Comparison of ENCODE assay signal across 14 cellular contexts in genomic region chr5:82639393-82640144, GRCh38.
DNase-seq lines count a peak whose midpoint lies in the region; ATAC-seq and TF ChIP-seq lines count a peak whose summit lies in the region.
"Had no signal": no experiment of that assay in that cellular context is flagged by ENCODE, and none has a peak within 500 bp of the region (broad histone marks: within the 10 kb centered on the region; RNA-seq: fewer than 3 reads in every experiment).

No MANE protein-coding gene starts in this region.

- TF ChIP-seq CTCF in ascending aorta (IDR thresholded peaks at IDR 0.05) (no peak), thoracic aorta (IDR thresholded peaks at IDR 0.05) (no peak)

- H3K27me3 ChIP-seq in ascending aorta (no peaks in the 10 kb centered on the region), thoracic aorta (replicated peaks; ENCODE audit: insufficient read depth) (no peaks in the 10 kb centered on the region)

- intact Hi-C loops in ascending aorta (cut with DNase I): loop anchor here (5.0 to 10.0 kb wide), 5 partner anchors 277 to 795 kb away; partner anchors contain the start of genes TMEM167A and XRCC4

- H3K27ac ChIP-seq in ascending aorta (peak overlapping the region; percentile 58 to 66), thoracic aorta (peak overlapping the region; percentile 66 to 74), substantia nigra (ENCODE audit: low read depth, low read length, poor library complexity, severe bottlenecking) (no peak overlapping the region)

- H3K4me3 ChIP-seq in ascending aorta (no peak overlapping the region), thoracic aorta (no peak overlapping the region)

- H3K36me3 ChIP-seq in ascending aorta (no peaks in the 10 kb centered on the region), thoracic aorta (no peaks in the 10 kb centered on the region)

- ATAC-seq in thoracic aorta (ENCODE audit: insufficient number of reproducible peaks, low FRiP score, low read depth) (no peak), GM21825 (IDR thresholded peaks at IDR 0.05; ENCODE audit: unreplicated experiment) (no peak)
- ATAC-seq: esophagus mucosa had no signal

- H3K9me3 ChIP-seq in ascending aorta (no peaks in the 10 kb centered on the region), thoracic aorta (no peaks in the 10 kb centered on the region)

- H3K4me1 ChIP-seq in ascending aorta (peaks cover 5 to 19% of the 10 kb centered on the region in 2 donors), thoracic aorta (ENCODE audit: control insufficient read depth in 1 of 2, low read depth in 2 of 2) (peaks cover 11 to 52% of the 10 kb centered on the region in 2 donors)

- peak; percentile 9 for DNase-seq in NCI-H446 treated with DMSO at 0.1 percent for 48 hours (lab: John Stamatoyannopoulos, UW)
- DNase-seq in ascending aorta (ENCODE audit: low spot score in 2 of 2): no peak
- DNase-seq in iris pigment epithelial cell (ENCODE audit: low read depth): peak; percentile 20
- DNase-seq in thoracic aorta (ENCODE audit: low spot score): no peak
- no peak for DNase-seq in substantia nigra (lab: John Stamatoyannopoulos, UW)
- no peak for DNase-seq in SKM-1 treated with dmso at 0.1 percent for 144 hours (lab: John Stamatoyannopoulos, UW; ENCODE audit: unreplicated experiment)
- DNase-seq: activated CD4-positive, alpha-beta T cell treated with anti-CD3 and anti-CD28 coated beads, Interleukin-2, amount 10 ng/mL, durations not matched to agents 24 days and 14 days; activated naive CD8-positive, alpha-beta T cell treated with anti-CD3 and anti-CD28 coated beads for 36 hours; cortex of kidney; HFFc6; NCI-H1930; Right ventricle myocardium superior had no signal

Comparison
In these comparisons a context has a peak if more than half of its experiments do, and no peak if none do; other contexts are left out.
1. DNase-seq: peak in NCI-H446 treated with DMSO at 0.1 percent for 48 hours (single experiment) and iris pigment epithelial cell (single experiment); none in ascending aorta (0 of 2), thoracic aorta (single experiment), substantia nigra (0 of 49) and SKM-1 treated with dmso at 0.1 percent for 144 hours (single experiment).